Comparison of ENCODE assay signal across 13 cellular contexts in genomic region chr2:172408143-172408766, GRCh38. TPM values are rescaled to one million over a fixed set of nuclear protein-coding genes. Genes with fewer than 3 reads are reported as not detected.
A peak's percentile ranks its signal among the peaks of the same experiment; 100 is the strongest.
DNase-seq lines count a peak whose midpoint lies in the region; ATAC-seq and TF ChIP-seq lines count a peak whose summit lies in the region.
"Had no signal": no experiment of that assay in that cellular context is flagged by ENCODE, and none has a peak within 500 bp of the region (broad histone marks: within the 10 kb centered on the region; RNA-seq: fewer than 3 reads in every experiment).

No MANE protein-coding gene starts in this region.

- H4K20me1 ChIP-seq in HCT116 (ENCODE audit: insufficient read depth), result no peaks in the 10 kb centered on the region

- POLR2A ChIA-PET in HCT116 (lab: Charles Lee), result no interaction called here

- H2AFZ ChIP-seq in HCT116 (ENCODE audit: low read depth, low read length, poor library complexity, severe bottlenecking), result peak overlapping the region; percentile 2

- TF ChIP-seq CTCF in HCT116 (IDR thresholded peaks at IDR 0.05 in 2 of 3, conservative IDR thresholded peaks at IDR 0.05 in 1 of 3; ENCODE audit: borderline replicate concordance in 1 of 3, insufficient read depth in 1 of 3, low read depth in 2 of 3, low read length in 2 of 3) (no peak), WERI-Rb-1 (IDR thresholded peaks at IDR 0.05; ENCODE audit: low read depth, low read length) (no peak), gastrocnemius medialis (IDR thresholded peaks at IDR 0.05 in 4 of 5, conservative IDR thresholded peaks at IDR 0.05 in 1 of 5) (no peak), ovary (IDR thresholded peaks at IDR 0.05) (no peak), omental fat pad (IDR thresholded peaks at IDR 0.05) (no peak)

- no peak overlapping the region for H3K27ac ChIP-seq in HCT116 (ENCODE audit: low read depth, low read length)
- no peak overlapping the region for H3K27ac ChIP-seq in WERI-Rb-1
- peak overlapping the region; percentile 37 to 71 (median 48) for H3K27ac ChIP-seq in gastrocnemius medialis
- no peak overlapping the region for H3K27ac ChIP-seq in ovary
- H3K27ac ChIP-seq: C4-2B, SK-N-MC had no signal

- BruUV-seq in HCT116 (replicated peaks; lab: Mats Ljungman, UMichigan), result no TSS peak

- no peak for TF ChIP-seq EP300 in ovary (IDR thresholded peaks at IDR 0.05)

- WGBS in ovary, 3 donors, result 74 to 84% (median 76%) methylated on average over 4 of the region's 4 CpGs

- no peak for TF ChIP-seq RAD21 in HCT116 (IDR thresholded peaks at IDR 0.05; ENCODE audit: low read depth)

- H3K4me1 ChIP-seq in HCT116 (ENCODE audit: control insufficient read depth in 1 of 2, insufficient read depth in 2 of 2, low read length in 2 of 2) (peaks cover 4 to 16% of the 10 kb centered on the region in 2 experiments; a peak in 3 of 4 replicates), gastrocnemius medialis (peaks cover 4 to 9% of the 10 kb centered on the region in 2 donors), ovary (ENCODE audit: insufficient read depth) (no peaks in the 10 kb centered on the region)

- H3K4me2 ChIP-seq in HCT116 (ENCODE audit: low read length), result 0 out of 2 replicates have a peak overlapping the region, but pooled peaks have one; percentile 32

- in situ Hi-C loops in gastrocnemius medialis (cut with MboI; ENCODE audit: low sequenced_read_pairs in 4 of 4), result no loop called here

- RAD21 ChIA-PET in HCT116 (lab: Charles Lee; ENCODE audit: low non-redundant PET in 1 of 2, low total read pairs in 2 of 2, uncharacterized antibody in 2 of 2, unreplicated experiment in 2 of 2), result no interaction called here

- ATAC-seq in HCT116 (no peak), gastrocnemius medialis (peak; percentile 34 to 51), omental fat pad (ENCODE audit: low FRiP score) (no peak), HG02840 (IDR thresholded peaks at IDR 0.05; ENCODE audit: low FRiP score, unreplicated experiment) (no peak)
- ATAC-seq: naive thymus-derived CD8-positive, alpha-beta T cell had no signal

- no peaks in the 10 kb centered on the region for H3K36me3 ChIP-seq in HCT116 (ENCODE audit: control insufficient read depth in 1 of 2, insufficient read depth in 2 of 2, low read length in 2 of 2)
- no peaks in the 10 kb centered on the region for H3K36me3 ChIP-seq in WERI-Rb-1
- H3K36me3 ChIP-seq in gastrocnemius medialis, result no peaks in the 10 kb centered on the region
- H3K36me3 ChIP-seq in ovary, result no peaks in the 10 kb centered on the region

- H3K9me3 ChIP-seq in HCT116 (ENCODE audit: control insufficient read depth in 1 of 2, insufficient read depth in 1 of 2, low read depth in 1 of 2, low read length in 2 of 2) (no peaks in the 10 kb centered on the region), WERI-Rb-1 (ENCODE audit: severe bottlenecking) (no peaks in the 10 kb centered on the region), gastrocnemius medialis (no peaks in the 10 kb centered on the region), ovary (no peaks in the 10 kb centered on the region)

- H3K9ac ChIP-seq in HCT116 (ENCODE audit: low read length), result no peak overlapping the region

- DNase-seq in HCT116 (ENCODE audit: low read depth, low spot score) (no peak), NCI-H2107 treated with DMSO at 0.1 percent for 48 hours (lab: John Stamatoyannopoulos, UW; ENCODE audit: unreplicated experiment) (peak; percentile 79), WERI-Rb-1 (peak; percentile 15), gastrocnemius medialis (no peak), ovary (no peak), NCI-H226 (no peak), omental fat pad (ENCODE audit: low spot score) (no peak)
- DNase-seq: naive thymus-derived CD8-positive, alpha-beta T cell; NCI-H1694 treated with DMSO at 0.1 percent for 48 hours had no signal

- H3K4me3 ChIP-seq in HCT116 (replicated peaks in 1 of 2; ENCODE audit: low read depth in 1 of 2, low read length in 2 of 2) (no peak overlapping the region), WERI-Rb-1 (ENCODE audit: low read depth, low read length) (no peak overlapping the region), gastrocnemius medialis (no peak overlapping the region), ovary (no peak overlapping the region)
- H3K4me3 ChIP-seq: SK-N-MC, skin epidermis had no signal

- peaks cover 3% of the 10 kb centered on the region; the same call in 1 of the 2 replicates for H3K9me2 ChIP-seq in HCT116 (ENCODE audit: insufficient read depth)

- H3K27me3 ChIP-seq in HCT116 (ENCODE audit: insufficient read depth, low read length) (no peaks in the 10 kb centered on the region), WERI-Rb-1 (ENCODE audit: insufficient read depth, low read depth, severe bottlenecking) (no peaks in the 10 kb centered on the region), gastrocnemius medialis (no peaks in the 10 kb centered on the region), ovary (no peaks in the 10 kb centered on the region)

- intact Hi-C loops in HCT116 (cut with micrococcal nuclease) (no loop called here), gastrocnemius medialis (cut with DNase I; ENCODE audit: low total_unique reads) (no loop called here), ovary (cut with DNase I) (no loop called here)

- no peaks in the 10 kb centered on the region for H3K79me2 ChIP-seq in HCT116 (ENCODE audit: insufficient read depth, low read length)

- TF ChIP-seq POLR2A in HCT116 (IDR thresholded peaks at IDR 0.05; ENCODE audit: borderline replicate concordance, extremely low read depth, insufficient read depth, insufficient read length), result no peak
- no peak for TF ChIP-seq POLR2A in gastrocnemius medialis (IDR thresholded peaks at IDR 0.05)
- TF ChIP-seq POLR2A in ovary (IDR thresholded peaks at IDR 0.05), result no peak

- CTCF ChIA-PET in HCT116 (lab: Charles Lee), result no interaction called here

TF ChIP-seq in HCT116, 20 proteins besides CTCF, POLR2A, EP300 and RAD21:
- no peak for TF ChIP-seq FOSL1 (IDR thresholded peaks at IDR 0.05; ENCODE audit: low read depth)
- no peak for TF ChIP-seq JUND (IDR thresholded peaks at IDR 0.05)
- TF ChIP-seq ZNF274 (IDR thresholded peaks at IDR 0.05; ENCODE audit: low read depth, low read length), result no peak
- no peak for TF ChIP-seq CEBPB (IDR thresholded peaks at IDR 0.05; ENCODE audit: low read depth)
- TF ChIP-seq SP1 (IDR thresholded peaks at IDR 0.05; ENCODE audit: low read depth), result no peak
- no peak for TF ChIP-seq ELF1 (IDR thresholded peaks at IDR 0.05; ENCODE audit: borderline replicate concordance, low read depth)
- no peak for TF ChIP-seq YY1 (IDR thresholded peaks at IDR 0.05; ENCODE audit: extremely low read depth, insufficient replicate concordance, low read depth, low read length)
- TF ChIP-seq POLR2AphosphoS5 (IDR thresholded peaks at IDR 0.05; ENCODE audit: low read depth, low read length), result no peak
- no peak for TF ChIP-seq EZH2phosphoT487 (IDR thresholded peaks at IDR 0.05; ENCODE audit: borderline replicate concordance)
- TF ChIP-seq TCF7L2 (IDR thresholded peaks at IDR 0.05; ENCODE audit: borderline replicate concordance, extremely low read depth, insufficient read depth, insufficient read length), result no peak
- TF ChIP-seq SIN3A (IDR thresholded peaks at IDR 0.05; ENCODE audit: low read depth), result no peak
- no peak for TF ChIP-seq CBX3 (IDR thresholded peaks at IDR 0.05; ENCODE audit: low read depth)
- no peak for TF ChIP-seq EGR1 (IDR thresholded peaks at IDR 0.05; ENCODE audit: low read depth)

RNA-seq across cellular contexts. Expression of gene ITGA6, which starts 19.1 kb away (rescaled TPM):
- total RNA-seq in HCT116 (2021; ENCODE audit: unreplicated experiment) (93.1 TPM), gastrocnemius medialis (10 to 100 TPM; 22.5 to 40.6 (median 29.2) TPM), ovary (10 to 100 TPM in 5 of 7 donors, 1 to 10 TPM in 2; 8.4 to 39.6 (median 19.0) TPM), omental fat pad (100 to 1,000 TPM in 1 of 4 donors, 10 to 100 TPM in 3; 42.3 to 254 (median 93.9) TPM)
- polyA plus RNA-seq in HCT116 (2012), result 40.2 and 46.0 TPM in 2 replicates
- 10 to 100 TPM; 16.5 to 51.6 TPM for polyA plus RNA-seq in ovary

Comparison
In these comparisons a context has a peak if more than half of its experiments do, and no peak if none do; other contexts are left out.
1. ATAC-seq: peak in gastrocnemius medialis (2 of 2); none in HCT116 (single experiment), omental fat pad (single experiment) and HG02840 (single experiment).
2. DNase-seq: peak in NCI-H2107 treated with DMSO at 0.1 percent for 48 hours (single experiment) and WERI-Rb-1 (single experiment); none in HCT116 (single experiment), gastrocnemius medialis (0 of 2), ovary (0 of 5), NCI-H226 (single experiment) and omental fat pad (single experiment).
3. H3K27ac ChIP-seq: peak in gastrocnemius medialis (4 of 4); none in HCT116 (single experiment), WERI-Rb-1 (single experiment) and ovary (0 of 2).